26 cellular contexts compared by ENCODE assay signal in the genomic region with DNA sequence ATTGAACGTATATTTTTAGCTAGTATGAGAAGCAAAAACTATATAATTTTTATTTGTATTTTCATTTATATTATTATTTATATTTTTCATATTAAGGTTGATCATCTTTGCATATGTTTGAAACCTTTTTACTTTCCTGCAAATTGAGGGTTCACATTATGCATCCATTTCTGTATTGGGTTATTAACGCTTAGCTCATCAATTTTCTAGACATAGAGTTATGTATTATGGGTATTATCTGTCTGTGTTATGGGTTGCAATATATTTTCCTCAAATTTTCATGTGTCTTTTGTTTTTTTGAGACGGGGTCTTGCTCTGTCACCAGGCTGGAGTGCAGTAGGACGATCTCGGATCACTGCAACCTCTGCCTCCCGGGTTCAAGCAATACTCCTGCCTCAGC.
"Had no signal": no experiment of that assay in that cellular context is flagged by ENCODE, and none has a peak within 500 bp of the region (broad histone marks: within the 10 kb centered on the region; RNA-seq: fewer than 3 reads in every experiment).

No MANE protein-coding gene starts in this region.

- H3K4me3 ChIP-seq: colonic mucosa, esophagus squamous epithelium, gastrocnemius medialis, heart right ventricle, left lung, lower lobe of right lung, mucosa of descending colon had no signal

- H3K36me3 ChIP-seq: colonic mucosa, esophagus squamous epithelium, gastrocnemius medialis, heart right ventricle, left lung, lower lobe of right lung had no signal

- H3K27me3 ChIP-seq: colonic mucosa, esophagus squamous epithelium, gastrocnemius medialis, heart right ventricle, left lung had no signal

- H3K27ac ChIP-seq: colonic mucosa, epithelial cell of prostate, esophagus squamous epithelium, gastrocnemius medialis, heart right ventricle, left lung, lower lobe of right lung had no signal

- ATAC-seq: effector memory CD8-positive, alpha-beta T cell; esophagus mucosa; gastrocnemius medialis; heart right ventricle; left cardiac atrium; left lung; left ventricle myocardium superior; lower lobe of right lung; mucosa of descending colon had no signal

- H3K9me3 ChIP-seq: colonic mucosa, esophagus squamous epithelium, gastrocnemius medialis, lower lobe of right lung had no signal

- H3K4me1 ChIP-seq: colonic mucosa, esophagus squamous epithelium, gastrocnemius medialis, heart right ventricle, left lung, lower lobe of right lung had no signal

- FAIRE-seq: endometrium, islet of Langerhans, keratinocyte had no signal

- DNase-seq: colonic mucosa; cortex of kidney; effector CD8-positive, alpha-beta T cell; effector memory CD8-positive, alpha-beta T cell; endodermal cell; erythroblast; esophagus squamous epithelium; foreskin fibroblast; foreskin melanocyte; gastrocnemius medialis; glutamatergic neuron; head of caudate nucleus; heart right ventricle; hippocampal formation; left cardiac atrium; left lung; left ventricle myocardium superior; lower lobe of right lung; mesenchymal stem cell; mucosa of descending colon; naive B cell had no signal
